1 cellular context compared by ENCODE assay signal in the genomic region with DNA sequence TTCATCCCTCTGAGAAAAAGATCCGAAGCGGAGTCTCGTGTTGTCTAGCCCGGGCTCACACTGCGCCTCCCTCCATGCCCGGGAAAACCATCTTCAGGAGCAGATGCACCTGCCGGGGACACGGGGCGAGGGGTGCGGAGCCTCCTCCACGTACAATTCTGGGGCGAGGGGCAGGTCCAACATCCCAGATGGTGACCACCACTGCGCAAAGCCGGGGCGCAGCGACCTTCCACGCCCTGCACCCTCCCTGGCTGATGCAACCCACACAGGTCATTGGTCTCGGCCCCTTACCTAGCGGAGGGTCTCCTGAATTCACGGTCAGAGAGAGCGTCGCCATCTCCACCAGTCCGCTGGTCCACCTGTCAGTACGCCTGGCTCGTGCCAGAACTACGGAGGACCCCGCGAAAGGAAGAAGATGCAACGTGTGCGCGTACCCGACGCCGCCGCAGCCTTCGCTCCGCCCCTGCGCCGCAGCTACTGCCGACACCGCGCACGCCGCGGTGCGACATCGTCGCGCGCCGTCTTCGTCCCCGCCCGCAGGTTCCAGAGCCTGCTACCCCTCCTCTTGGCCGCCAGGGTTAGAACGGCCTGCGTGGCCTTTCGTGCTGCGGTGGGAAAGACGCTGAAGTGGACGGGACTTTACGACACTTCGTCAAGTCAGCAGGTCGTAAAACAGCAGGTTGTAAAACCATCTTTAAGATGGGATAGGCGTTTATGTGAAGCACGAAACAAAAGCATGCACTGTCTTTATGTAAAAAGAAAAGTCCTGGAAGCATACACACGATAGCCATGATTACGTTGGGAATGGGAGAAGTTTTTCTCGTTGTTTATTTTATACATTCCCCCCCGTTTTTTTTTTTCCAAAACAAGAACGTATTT.
TF ChIP-seq lines count a peak whose summit lies in the region.

TSS of gene EPRS1 (minus strand) at position 454 of the 879 bp plus-strand sequence. CDS start at position 337, 117 bp downstream.

TF ChIP-seq in K562, 482 proteins besides CTCF, POLR2A, EP300 and RAD21 (continued from another document and continues in another):
- TF ChIP-seq ETV6 (IDR thresholded peaks at IDR 0.05; ENCODE audit: borderline replicate concordance in 1 of 2, low read depth in 2 of 2, low read length in 1 of 2) (peak in 1 of 2 experiments; percentile 22; a peak in 1 of 4 replicates), ETV6 (CRISPR knock-in tag; IDR thresholded peaks at IDR 0.05; ENCODE audit: borderline replicate concordance) (peak; percentile 60; the same call in 1 of the 2 replicates), IRF9 (tag; IDR thresholded peaks at IDR 0.05) (peak; percentile 68; the same call in 1 of the 2 replicates), FOXA3 (CRISPR knock-in tag; conservative IDR thresholded peaks at IDR 0.05 in 1 of 2, IDR thresholded peaks at IDR 0.05 in 1 of 2) (peak in 1 of 2 experiments; percentile 91; a peak in 2 of 4 replicates), BRF1 (IDR thresholded peaks at IDR 0.05; ENCODE audit: borderline replicate concordance, extremely low read depth, insufficient read length) (no peak), ZNF436 (CRISPR knock-in tag; IDR thresholded peaks at IDR 0.05) (no peak), MYC (IDR thresholded peaks at IDR 0.05; ENCODE audit: low read depth, low read length) (peak; percentile 97), MYC (CRISPR knock-in tag; IDR thresholded peaks at IDR 0.05; ENCODE audit: borderline replicate concordance, low read depth) (peak; percentile 98), RAD51 (IDR thresholded peaks at IDR 0.05; ENCODE audit: borderline replicate concordance, low read depth) (no peak), KLF10 (CRISPR knock-in tag; IDR thresholded peaks at IDR 0.05) (no peak), ATF3 (IDR thresholded peaks at IDR 0.05) (peak; percentile 94), ATF3 (CRISPR knock-in tag; conservative IDR thresholded peaks at IDR 0.05) (no peak), L3MBTL2 (IDR thresholded peaks at IDR 0.05) (peak; percentile 78), SP2 (IDR thresholded peaks at IDR 0.05; ENCODE audit: extremely low read depth, low read depth, low read length, poor library complexity, severe bottlenecking) (no peak), USF2 (CRISPR knock-in tag; IDR thresholded peaks at IDR 0.05) (no peak), KHSRP (IDR thresholded peaks at IDR 0.05) (no peak), NFIX (CRISPR knock-in tag; IDR thresholded peaks at IDR 0.05; ENCODE audit: low read depth) (no peak), MIER1 (IDR thresholded peaks at IDR 0.05; ENCODE audit: low read depth) (0 out of 2 replicates have a peak, but pooled peaks have one; percentile 17), ZBTB43 (CRISPR knock-in tag; IDR thresholded peaks at IDR 0.05) (peak; percentile 82; the same call in 1 of the 2 replicates), FOXJ3 (CRISPR knock-in tag; IDR thresholded peaks at IDR 0.05) (no peak), THAP7 (CRISPR knock-in tag; IDR thresholded peaks at IDR 0.05) (no peak), MEIS2 (IDR thresholded peaks at IDR 0.05; ENCODE audit: partially characterized antibody) (peak; percentile 79), TCFL5 (CRISPR knock-in tag; conservative IDR thresholded peaks at IDR 0.05) (no peak), ZNF431 (CRISPR knock-in tag; IDR thresholded peaks at IDR 0.05) (peak; percentile 71; the same call in 1 of the 2 replicates), ETV5 (CRISPR knock-in tag; IDR thresholded peaks at IDR 0.05; ENCODE audit: low read depth) (peak; percentile 30; the same call in 1 of the 2 replicates), RB1 (IDR thresholded peaks at IDR 0.05; ENCODE audit: low read depth) (peak; percentile 97), ZNF124 (CRISPR knock-in tag; IDR thresholded peaks at IDR 0.05) (no peak), MAFF (IDR thresholded peaks at IDR 0.05; ENCODE audit: low read length) (peak; percentile 67), ERF (CRISPR knock-in tag; IDR thresholded peaks at IDR 0.05) (no peak), SIRT6 (IDR thresholded peaks at IDR 0.05; ENCODE audit: low read depth, low read length) (no peak), ZBTB26 (CRISPR knock-in tag; IDR thresholded peaks at IDR 0.05) (no peak), ZNF551 (CRISPR knock-in tag; IDR thresholded peaks at IDR 0.05) (no peak), FOXK1 (CRISPR knock-in tag; IDR thresholded peaks at IDR 0.05; ENCODE audit: borderline replicate concordance) (peak; percentile 95)
- TF ChIP-seq, protein P1, sequence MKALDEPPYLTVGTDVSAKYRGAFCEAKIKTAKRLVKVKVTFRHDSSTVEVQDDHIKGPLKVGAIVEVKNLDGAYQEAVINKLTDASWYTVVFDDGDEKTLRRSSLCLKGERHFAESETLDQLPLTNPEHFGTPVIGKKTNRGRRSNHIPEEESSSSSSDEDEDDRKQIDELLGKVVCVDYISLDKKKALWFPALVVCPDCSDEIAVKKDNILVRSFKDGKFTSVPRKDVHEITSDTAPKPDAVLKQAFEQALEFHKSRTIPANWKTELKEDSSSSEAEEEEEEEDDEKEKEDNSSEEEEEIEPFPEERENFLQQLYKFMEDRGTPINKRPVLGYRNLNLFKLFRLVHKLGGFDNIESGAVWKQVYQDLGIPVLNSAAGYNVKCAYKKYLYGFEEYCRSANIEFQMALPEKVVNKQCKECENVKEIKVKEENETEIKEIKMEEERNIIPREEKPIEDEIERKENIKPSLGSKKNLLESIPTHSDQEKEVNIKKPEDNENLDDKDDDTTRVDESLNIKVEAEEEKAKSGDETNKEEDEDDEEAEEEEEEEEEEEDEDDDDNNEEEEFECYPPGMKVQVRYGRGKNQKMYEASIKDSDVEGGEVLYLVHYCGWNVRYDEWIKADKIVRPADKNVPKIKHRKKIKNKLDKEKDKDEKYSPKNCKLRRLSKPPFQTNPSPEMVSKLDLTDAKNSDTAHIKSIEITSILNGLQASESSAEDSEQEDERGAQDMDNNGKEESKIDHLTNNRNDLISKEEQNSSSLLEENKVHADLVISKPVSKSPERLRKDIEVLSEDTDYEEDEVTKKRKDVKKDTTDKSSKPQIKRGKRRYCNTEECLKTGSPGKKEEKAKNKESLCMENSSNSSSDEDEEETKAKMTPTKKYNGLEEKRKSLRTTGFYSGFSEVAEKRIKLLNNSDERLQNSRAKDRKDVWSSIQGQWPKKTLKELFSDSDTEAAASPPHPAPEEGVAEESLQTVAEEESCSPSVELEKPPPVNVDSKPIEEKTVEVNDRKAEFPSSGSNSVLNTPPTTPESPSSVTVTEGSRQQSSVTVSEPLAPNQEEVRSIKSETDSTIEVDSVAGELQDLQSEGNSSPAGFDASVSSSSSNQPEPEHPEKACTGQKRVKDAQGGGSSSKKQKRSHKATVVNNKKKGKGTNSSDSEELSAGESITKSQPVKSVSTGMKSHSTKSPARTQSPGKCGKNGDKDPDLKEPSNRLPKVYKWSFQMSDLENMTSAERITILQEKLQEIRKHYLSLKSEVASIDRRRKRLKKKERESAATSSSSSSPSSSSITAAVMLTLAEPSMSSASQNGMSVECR (CRISPR knock-in tag; IDR thresholded peaks at IDR 0.05): peak; percentile 99
- TF ChIP-seq, protein P2, sequence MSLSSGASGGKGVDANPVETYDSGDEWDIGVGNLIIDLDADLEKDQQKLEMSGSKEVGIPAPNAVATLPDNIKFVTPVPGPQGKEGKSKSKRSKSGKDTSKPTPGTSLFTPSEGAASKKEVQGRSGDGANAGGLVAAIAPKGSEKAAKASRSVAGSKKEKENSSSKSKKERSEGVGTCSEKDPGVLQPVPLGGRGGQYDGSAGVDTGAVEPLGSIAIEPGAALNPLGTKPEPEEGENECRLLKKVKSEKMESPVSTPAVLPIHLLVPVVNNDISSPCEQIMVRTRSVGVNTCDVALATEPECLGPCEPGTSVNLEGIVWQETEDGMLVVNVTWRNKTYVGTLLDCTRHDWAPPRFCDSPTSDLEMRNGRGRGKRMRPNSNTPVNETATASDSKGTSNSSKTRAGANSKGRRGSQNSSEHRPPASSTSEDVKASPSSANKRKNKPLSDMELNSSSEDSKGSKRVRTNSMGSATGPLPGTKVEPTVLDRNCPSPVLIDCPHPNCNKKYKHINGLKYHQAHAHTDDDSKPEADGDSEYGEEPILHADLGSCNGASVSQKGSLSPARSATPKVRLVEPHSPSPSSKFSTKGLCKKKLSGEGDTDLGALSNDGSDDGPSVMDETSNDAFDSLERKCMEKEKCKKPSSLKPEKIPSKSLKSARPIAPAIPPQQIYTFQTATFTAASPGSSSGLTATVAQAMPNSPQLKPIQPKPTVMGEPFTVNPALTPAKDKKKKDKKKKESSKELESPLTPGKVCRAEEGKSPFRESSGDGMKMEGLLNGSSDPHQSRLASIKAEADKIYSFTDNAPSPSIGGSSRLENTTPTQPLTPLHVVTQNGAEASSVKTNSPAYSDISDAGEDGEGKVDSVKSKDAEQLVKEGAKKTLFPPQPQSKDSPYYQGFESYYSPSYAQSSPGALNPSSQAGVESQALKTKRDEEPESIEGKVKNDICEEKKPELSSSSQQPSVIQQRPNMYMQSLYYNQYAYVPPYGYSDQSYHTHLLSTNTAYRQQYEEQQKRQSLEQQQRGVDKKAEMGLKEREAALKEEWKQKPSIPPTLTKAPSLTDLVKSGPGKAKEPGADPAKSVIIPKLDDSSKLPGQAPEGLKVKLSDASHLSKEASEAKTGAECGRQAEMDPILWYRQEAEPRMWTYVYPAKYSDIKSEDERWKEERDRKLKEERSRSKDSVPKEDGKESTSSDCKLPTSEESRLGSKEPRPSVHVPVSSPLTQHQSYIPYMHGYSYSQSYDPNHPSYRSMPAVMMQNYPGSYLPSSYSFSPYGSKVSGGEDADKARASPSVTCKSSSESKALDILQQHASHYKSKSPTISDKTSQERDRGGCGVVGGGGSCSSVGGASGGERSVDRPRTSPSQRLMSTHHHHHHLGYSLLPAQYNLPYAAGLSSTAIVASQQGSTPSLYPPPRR (CRISPR knock-in tag; IDR thresholded peaks at IDR 0.05; ENCODE audit: borderline replicate concordance): 0 out of 2 replicates have a peak, but pooled peaks have one; percentile 7
- TF ChIP-seq, protein P3, sequence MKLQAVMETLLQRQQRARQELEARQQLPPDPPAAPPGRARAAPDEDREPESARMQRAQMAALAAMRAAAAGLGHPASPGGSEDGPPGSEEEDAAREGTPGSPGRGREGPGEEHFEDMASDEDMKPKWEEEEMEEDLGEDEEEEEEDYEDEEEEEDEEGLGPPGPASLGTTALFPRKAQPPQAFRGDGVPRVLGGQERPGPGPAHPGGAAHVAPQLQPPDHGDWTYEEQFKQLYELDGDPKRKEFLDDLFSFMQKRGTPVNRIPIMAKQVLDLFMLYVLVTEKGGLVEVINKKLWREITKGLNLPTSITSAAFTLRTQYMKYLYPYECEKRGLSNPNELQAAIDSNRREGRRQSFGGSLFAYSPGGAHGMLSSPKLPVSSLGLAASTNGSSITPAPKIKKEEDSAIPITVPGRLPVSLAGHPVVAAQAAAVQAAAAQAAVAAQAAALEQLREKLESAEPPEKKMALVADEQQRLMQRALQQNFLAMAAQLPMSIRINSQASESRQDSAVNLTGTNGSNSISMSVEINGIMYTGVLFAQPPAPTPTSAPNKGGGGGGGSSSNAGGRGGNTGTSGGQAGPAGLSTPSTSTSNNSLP (IDR thresholded peaks at IDR 0.05; ENCODE audit: borderline replicate concordance, low read depth, low read length): no peak
